11 cellular contexts compared by ENCODE assay signal in genomic region chr17:80861360-80861861, GRCh38.
DNase-seq lines count a peak whose midpoint lies in the region; ATAC-seq and TF ChIP-seq lines count a peak whose summit lies in the region.
"Had no signal": no experiment of that assay in that cellular context is flagged by ENCODE, and none has a peak within 500 bp of the region (broad histone marks: within the 10 kb centered on the region; RNA-seq: fewer than 3 reads in every experiment).

No MANE protein-coding gene starts in this region.

- H3K27ac Mint-ChIP-seq in CD4-positive, alpha-beta T cell: peak overlapping the region; percentile 85
- H3K27ac Mint-ChIP-seq in T-helper 17 cell: peak overlapping the region; percentile 67
- H3K27ac Mint-ChIP-seq: nephron progenitor cell had no signal

- H3K27me3 ChIP-seq in CD4-positive, alpha-beta T cell (ENCODE audit: control insufficient read depth, insufficient read depth, low read length): no peaks in the 10 kb centered on the region
- H3K27me3 ChIP-seq in foreskin keratinocyte: no peaks in the 10 kb centered on the region
- no peaks in the 10 kb centered on the region for H3K27me3 ChIP-seq in right atrium auricular region
- H3K27me3 ChIP-seq: right lobe of liver, testis had no signal

- intact Hi-C loops in CD4-positive, alpha-beta T cell (cut with DNase I, micrococcal nuclease): no loop called here

- H3K4me3 ChIP-seq in right atrium auricular region: no peak overlapping the region
- H3K4me3 ChIP-seq: right lobe of liver, testis had no signal

- no peaks in the 10 kb centered on the region for H3K36me3 ChIP-seq in right atrium auricular region
- H3K36me3 ChIP-seq: right lobe of liver had no signal

- no peak for DNase-seq in CD4-positive, alpha-beta T cell
- DNase-seq in DMS53 (lab: John Stamatoyannopoulos, UW): peak; percentile 55
- no peak for DNase-seq in T-helper 17 cell
- no peak for DNase-seq in foreskin keratinocyte
- DNase-seq in mucosa of gallbladder (ENCODE audit: low spot score): no peak
- DNase-seq in right atrium auricular region (ENCODE audit: low spot score): no peak
- DNase-seq: kidney glomerular epithelial cell had no signal

- no peak for ATAC-seq in CD4-positive, alpha-beta T cell (ENCODE audit: poor library complexity)
- no peak for ATAC-seq in T-helper 17 cell
- ATAC-seq in foreskin keratinocyte: no peak
- no peak for ATAC-seq in HG03196 (IDR thresholded peaks at IDR 0.05; ENCODE audit: unreplicated experiment)
- ATAC-seq: right lobe of liver had no signal

- peak overlapping the region; percentile 56 for H3K4me3 Mint-ChIP-seq in CD4-positive, alpha-beta T cell
- peak overlapping the region; percentile 63 for H3K4me3 Mint-ChIP-seq in T-helper 17 cell
- H3K4me3 Mint-ChIP-seq: nephron progenitor cell had no signal

- no peak for TF ChIP-seq CTCF in CD4-positive, alpha-beta T cell (IDR thresholded peaks at IDR 0.05)
- TF ChIP-seq CTCF in foreskin keratinocyte (conservative IDR thresholded peaks at IDR 0.05) (no peak), right atrium auricular region (IDR thresholded peaks at IDR 0.05) (no peak)

- H3K9me3 Mint-ChIP-seq in CD4-positive, alpha-beta T cell: no peaks in the 10 kb centered on the region

- H3K27ac ChIP-seq in CD4-positive, alpha-beta T cell (ENCODE audit: low read depth, low read length): peak overlapping the region; percentile 14
- H3K27ac ChIP-seq in foreskin keratinocyte (peak overlapping the region; percentile 73), right atrium auricular region (no peak overlapping the region)
- H3K27ac ChIP-seq: right lobe of liver, testis had no signal

- no peaks in the 10 kb centered on the region for H3K27me3 Mint-ChIP-seq in CD4-positive, alpha-beta T cell
- H3K27me3 Mint-ChIP-seq in T-helper 17 cell: no peaks in the 10 kb centered on the region

- H3K4me1 Mint-ChIP-seq in CD4-positive, alpha-beta T cell (ENCODE audit: low read depth): peaks cover 50% of the 10 kb centered on the region
- peaks cover 38% of the 10 kb centered on the region for H3K4me1 Mint-ChIP-seq in T-helper 17 cell

- peaks cover 57% of the 10 kb centered on the region for H3K36me3 Mint-ChIP-seq in CD4-positive, alpha-beta T cell (ENCODE audit: low read depth)
- peaks cover 10% of the 10 kb centered on the region for H3K36me3 Mint-ChIP-seq in T-helper 17 cell (ENCODE audit: low read depth)

- CTCF ChIA-PET in CD4-positive, alpha-beta T cell (lab: Charles Lee): no interaction called here

- POLR2A ChIA-PET in CD4-positive, alpha-beta T cell (lab: Charles Lee): interaction anchor here (2.3 kb wide), 1 partner anchor 13 kb away, joined by 7 read pairs; no protein-coding TSS in a partner anchor

- H3K4me1 ChIP-seq in foreskin keratinocyte: peaks cover 26% of the 10 kb centered on the region
- H3K4me1 ChIP-seq in right atrium auricular region: peaks cover 0 to 14% of the 10 kb centered on the region in 2 donors
- H3K4me1 ChIP-seq: right lobe of liver had no signal

- no peaks in the 10 kb centered on the region for H3K9me3 ChIP-seq in CD4-positive, alpha-beta T cell (ENCODE audit: control insufficient read depth, low read length)
- H3K9me3 ChIP-seq in T-helper 17 cell (ENCODE audit: control insufficient read depth, low read length, poor library complexity, severe bottlenecking) (no peaks in the 10 kb centered on the region), right atrium auricular region (no peaks in the 10 kb centered on the region)
- H3K9me3 ChIP-seq: right lobe of liver, testis had no signal

Comparison
In these comparisons a context has a peak if more than half of its experiments do, and no peak if none do; other contexts are left out.
1. H3K27ac ChIP-seq: peak in CD4-positive, alpha-beta T cell (single experiment) and foreskin keratinocyte (single experiment); none in right atrium auricular region (0 of 2).